Comparison of ENCODE assay signal across 17 cellular contexts in the genomic region with DNA sequence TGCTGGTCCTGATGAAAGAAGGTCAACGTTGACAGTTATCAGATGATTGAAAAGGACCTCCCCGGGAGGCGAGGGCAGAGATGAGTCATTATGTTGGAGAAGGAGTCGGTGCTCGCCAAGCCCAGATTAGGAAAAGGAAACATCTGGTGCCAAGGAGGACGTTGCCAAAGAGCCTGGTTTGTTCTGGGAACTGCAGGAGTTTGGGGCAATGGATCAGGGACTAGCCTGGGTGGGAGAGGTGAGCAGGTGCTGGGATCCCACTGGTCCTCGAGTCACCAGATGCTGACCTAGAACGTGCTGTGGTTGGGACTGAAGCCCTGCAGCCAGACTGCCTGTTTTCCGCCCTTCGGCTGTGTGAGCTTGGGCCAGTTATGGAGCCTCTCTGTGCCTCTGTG.
DNase-seq lines count a peak whose midpoint lies in the region; ATAC-seq and TF ChIP-seq lines count a peak whose summit lies in the region.
"Had no signal": no experiment of that assay in that cellular context is flagged by ENCODE, and none has a peak within 500 bp of the region (broad histone marks: within the 10 kb centered on the region; RNA-seq: fewer than 3 reads in every experiment).

No MANE protein-coding gene starts in this region.

- no peak overlapping the region for H3K4ac ChIP-seq in neuronal stem cell (ENCODE audit: low read length)

- no peak overlapping the region for H3K27ac Mint-ChIP-seq in endodermal cell
- H3K27ac Mint-ChIP-seq: activated naive CD4-positive, alpha-beta T cell treated with anti-CD3 and anti-CD28 coated beads for 36 hours; brain; CD4-positive, CD25-positive, alpha-beta regulatory T cell; neural progenitor cell had no signal

- no peak overlapping the region for H3K4me3 Mint-ChIP-seq in endodermal cell
- H3K4me3 Mint-ChIP-seq: activated naive CD4-positive, alpha-beta T cell treated with anti-CD3 and anti-CD28 coated beads for 36 hours; brain; CD4-positive, CD25-positive, alpha-beta regulatory T cell; neural progenitor cell had no signal

- no peak overlapping the region for H2BK5ac ChIP-seq in neuronal stem cell (ENCODE audit: low read length)

- no peak overlapping the region for H4K8ac ChIP-seq in neuronal stem cell (ENCODE audit: low read depth, low read length)

- H2BK12ac ChIP-seq in neuronal stem cell (ENCODE audit: low read length) = no peak overlapping the region

- peak overlapping the region; percentile 0 for H4K91ac ChIP-seq in neuronal stem cell (ENCODE audit: low read depth, low read length, poor library complexity)

- H3K36me3 Mint-ChIP-seq in endodermal cell (ENCODE audit: low read depth) = no peaks in the 10 kb centered on the region
- H3K36me3 Mint-ChIP-seq: brain; CD4-positive, CD25-positive, alpha-beta regulatory T cell; neural progenitor cell had no signal

- H3K36me3 ChIP-seq in endodermal cell (ENCODE audit: control insufficient read depth, insufficient read depth, low read length) = no peaks in the 10 kb centered on the region
- H3K36me3 ChIP-seq in neuronal stem cell (replicated peaks in 1 of 2; ENCODE audit: control insufficient read depth in 2 of 2, insufficient read depth in 2 of 2, low read length in 2 of 2) = no peaks in the 10 kb centered on the region
- H3K36me3 ChIP-seq in upper lobe of right lung = no peaks in the 10 kb centered on the region
- H3K36me3 ChIP-seq: neural progenitor cell, thoracic aorta had no signal

- DNase-seq in DMS 273 treated with DMSO at 0.1 percent for 48 hours (lab: John Stamatoyannopoulos, UW) (peak; percentile 71), M059J (ENCODE audit: low read depth) (peak; percentile 91), endodermal cell (peak; percentile 48), neuronal stem cell (ENCODE audit: low spot score) (no peak), upper lobe of right lung (no peak), kidney glomerular epithelial cell (lab: John Stamatoyannopoulos, UW) (no peak)
- DNase-seq: activated CD4-positive, alpha-beta T cell treated with anti-CD3 and anti-CD28 coated beads for 48 hours; activated naive CD4-positive, alpha-beta T cell treated with anti-CD3 and anti-CD28 coated beads for 36 hours; CD4-positive, CD25-positive, alpha-beta regulatory T cell; NCI-H2081; NCI-H748 treated with DMSO at 0.1 percent for 48 hours; stimulated activated CD4-positive, alpha-beta T cell treated with anti-CD3 and anti-CD28 coated beads, Interleukin-4, amount 100 ng/mL, for 1 hour had no signal

- H2BK15ac ChIP-seq in neuronal stem cell (ENCODE audit: low read length) = no peak overlapping the region

- intact Hi-C loops in upper lobe of right lung (cut with DNase I) = no loop called here

- H3K9ac ChIP-seq in endodermal cell (ENCODE audit: extremely low read depth, low read length, poor library complexity, severe bottlenecking) (no peak overlapping the region), neuronal stem cell (ENCODE audit: low read depth, low read length, poor library complexity) (no peak overlapping the region)
- H3K9ac ChIP-seq: neural progenitor cell had no signal

- H3K23ac ChIP-seq in neuronal stem cell (ENCODE audit: low read depth, low read length, poor library complexity) = no peak overlapping the region

- no peak overlapping the region for H3K18ac ChIP-seq in neuronal stem cell (ENCODE audit: low read length)

- no peak for ATAC-seq in activated CD4-positive, CD25-positive, alpha-beta regulatory T cell treated with anti-CD3 and anti-CD28 coated beads, Interleukin-2, amount 50 U/mL, for 24 hours
- ATAC-seq in upper lobe of right lung (no peak), HG03139 (IDR thresholded peaks at IDR 0.05; ENCODE audit: unreplicated experiment) (no peak)

- H3K9me3 ChIP-seq in endodermal cell (ENCODE audit: control insufficient read depth, low read length) = no peaks in the 10 kb centered on the region
- H3K9me3 ChIP-seq in neuronal stem cell (replicated peaks in 1 of 2; ENCODE audit: control insufficient read depth in 2 of 2, insufficient read depth in 1 of 2, low read depth in 1 of 2, low read length in 2 of 2) = peaks cover 0 to 1% of the 10 kb centered on the region in 2 donors
- H3K9me3 ChIP-seq in upper lobe of right lung = no peaks in the 10 kb centered on the region
- H3K9me3 ChIP-seq: thoracic aorta had no signal

- H3K27me3 Mint-ChIP-seq in endodermal cell (ENCODE audit: insufficient read depth) = peaks cover 20% of the 10 kb centered on the region

- H3K4me3 ChIP-seq in endodermal cell (ENCODE audit: low read length) = no peak overlapping the region
- H3K4me3 ChIP-seq in neuronal stem cell (ENCODE audit: low read length in 2 of 2) = no peak overlapping the region
- no peak overlapping the region for H3K4me3 ChIP-seq in upper lobe of right lung
- H3K4me3 ChIP-seq: neural progenitor cell, thoracic aorta had no signal

- no peaks in the 10 kb centered on the region for H3K9me3 Mint-ChIP-seq in endodermal cell
- H3K9me3 Mint-ChIP-seq: activated naive CD4-positive, alpha-beta T cell treated with anti-CD3 and anti-CD28 coated beads for 36 hours; neural progenitor cell had no signal

- H3K4me1 Mint-ChIP-seq in endodermal cell = peaks cover 8% of the 10 kb centered on the region

- H3K79me1 ChIP-seq in neuronal stem cell (ENCODE audit: low read depth, low read length) = no peaks in the 10 kb centered on the region

- H3K4me1 ChIP-seq in endodermal cell (ENCODE audit: control insufficient read depth, insufficient read depth, low read length) (no peaks in the 10 kb centered on the region), neuronal stem cell (ENCODE audit: control insufficient read depth in 2 of 2, insufficient read depth in 1 of 2, low read depth in 1 of 2, low read length in 2 of 2) (no peaks in the 10 kb centered on the region), upper lobe of right lung (no peaks in the 10 kb centered on the region)

- H2BK120ac ChIP-seq in neuronal stem cell (ENCODE audit: low read depth, low read length) = no peak overlapping the region

- H3K27ac ChIP-seq in endodermal cell (ENCODE audit: low read depth, low read length) (no peak overlapping the region), neuronal stem cell (replicated peaks; ENCODE audit: low read length) (no peak overlapping the region), upper lobe of right lung (no peak overlapping the region)
- H3K27ac ChIP-seq: neural progenitor cell, thoracic aorta had no signal

- no peak for TF ChIP-seq CTCF in endodermal cell (conservative IDR thresholded peaks at IDR 0.05)
- no peak for TF ChIP-seq CTCF in upper lobe of right lung (IDR thresholded peaks at IDR 0.05)

- H3K27me3 ChIP-seq in endodermal cell (ENCODE audit: control insufficient read depth, insufficient read depth, low read length, poor library complexity, severe bottlenecking) (peaks cover 30% of the 10 kb centered on the region), neuronal stem cell (ENCODE audit: control insufficient read depth in 3 of 3, insufficient read depth in 3 of 3, low read depth in 1 of 3, low read length in 3 of 3) (no peaks in the 10 kb centered on the region), upper lobe of right lung (no peaks in the 10 kb centered on the region)
- H3K27me3 ChIP-seq: neural progenitor cell had no signal

- H2AK5ac ChIP-seq in neuronal stem cell (ENCODE audit: low read depth, low read length) = no peak overlapping the region

- H2AFZ ChIP-seq in neuronal stem cell (ENCODE audit: low read length) = no peak overlapping the region
- H2AFZ ChIP-seq: neural progenitor cell had no signal

- WGBS in endodermal cell (ENCODE audit: insufficient coverage in 1 of 2, insufficient read length in 1 of 2), 2 experiments = 73 to 84% methylated on average over 6 to 10 of the region's 10 CpGs
- WGBS in neuronal stem cell (ENCODE audit: extremely low coverage in 2 of 2, insufficient read length in 2 of 2, insufficient replicate concordance in 1 of 2), 2 donors = no CpG with 5 or more reads among the region's 10 CpGs

- H3K14ac ChIP-seq in neuronal stem cell (ENCODE audit: low read length) = no peak overlapping the region

- H3K4me2 ChIP-seq in neuronal stem cell (ENCODE audit: insufficient read depth, low read length, poor library complexity, severe bottlenecking) = no peak overlapping the region
- H3K4me2 ChIP-seq: neural progenitor cell had no signal

Comparison
In these comparisons a context has a peak if more than half of its experiments do, and no peak if none do; other contexts are left out.
1. DNase-seq: peak in DMS 273 treated with DMSO at 0.1 percent for 48 hours (single experiment), M059J (single experiment) and endodermal cell (single experiment); none in neuronal stem cell (single experiment), upper lobe of right lung (single experiment) and kidney glomerular epithelial cell (single experiment).